19 cellular contexts compared by ENCODE assay signal in the genomic region with DNA sequence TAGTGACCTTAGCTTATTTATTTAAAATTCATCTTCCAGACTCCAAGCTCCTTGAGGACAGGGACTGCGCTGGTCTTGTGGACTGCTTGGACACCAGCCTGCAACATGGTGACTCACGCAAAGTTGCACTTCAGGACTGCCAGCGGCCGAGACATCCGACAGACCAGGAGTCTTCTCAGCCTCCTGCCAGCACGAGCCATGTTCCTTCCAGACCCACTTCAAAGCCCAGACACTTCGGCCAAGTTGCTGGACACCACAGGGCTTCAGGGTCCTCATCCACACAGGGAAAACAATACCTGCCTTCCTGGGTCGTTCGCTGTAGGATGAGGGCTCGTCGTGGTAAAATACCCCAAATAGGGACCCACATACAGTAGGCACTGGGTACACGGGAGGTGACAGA.
DNase-seq lines count a peak whose midpoint lies in the region; ATAC-seq, FAIRE-seq and TF ChIP-seq lines count a peak whose summit lies in the region.
"Had no signal": no experiment of that assay in that cellular context is flagged by ENCODE, and none has a peak within 500 bp of the region (broad histone marks: within the 10 kb centered on the region; RNA-seq: fewer than 3 reads in every experiment).

No MANE protein-coding gene starts in this region.

- no peaks in the 10 kb centered on the region for H3K27me3 Mint-ChIP-seq in CD4-positive, CD25-positive, alpha-beta regulatory T cell
- H3K27me3 Mint-ChIP-seq in CD8-positive, alpha-beta T cell (ENCODE audit: low read depth), result no peaks in the 10 kb centered on the region
- H3K27me3 Mint-ChIP-seq in endodermal cell (ENCODE audit: insufficient read depth), result no peaks in the 10 kb centered on the region
- H3K27me3 Mint-ChIP-seq in HFFc6 (ENCODE audit: insufficient read depth), result peaks cover 4% of the 10 kb centered on the region
- H3K27me3 Mint-ChIP-seq: type B pancreatic cell had no signal

- H3K36me3 Mint-ChIP-seq in CD4-positive, CD25-positive, alpha-beta regulatory T cell, result peaks cover 50% of the 10 kb centered on the region
- peaks cover 71% of the 10 kb centered on the region for H3K36me3 Mint-ChIP-seq in CD8-positive, alpha-beta T cell
- H3K36me3 Mint-ChIP-seq in endodermal cell (ENCODE audit: low read depth) (peaks cover 2% of the 10 kb centered on the region), HFFc6 (ENCODE audit: low read depth) (no peaks in the 10 kb centered on the region; the same call in 1 of the 2 replicates)
- H3K36me3 Mint-ChIP-seq: immature natural killer cell had no signal

- no peaks in the 10 kb centered on the region for H3K9me3 ChIP-seq in CD4-positive, CD25-positive, alpha-beta regulatory T cell (ENCODE audit: control insufficient read depth in 2 of 2, low read length in 2 of 2)
- no peaks in the 10 kb centered on the region for H3K9me3 ChIP-seq in CD8-positive, alpha-beta T cell (ENCODE audit: low read length)
- no peaks in the 10 kb centered on the region for H3K9me3 ChIP-seq in endodermal cell (ENCODE audit: control insufficient read depth, low read length)
- H3K9me3 ChIP-seq in small intestine (ENCODE audit: control insufficient read depth, low read depth), result no peaks in the 10 kb centered on the region
- H3K9me3 ChIP-seq in left ventricle myocardium inferior (replicated peaks), result no peaks in the 10 kb centered on the region
- H3K9me3 ChIP-seq: Caco-2, mucosa of descending colon, neutrophil had no signal

- no peak for ATAC-seq in CD4-positive, CD25-positive, alpha-beta regulatory T cell (ENCODE audit: low read depth in 2 of 2)
- ATAC-seq in CD8-positive, alpha-beta T cell, result no peak
- ATAC-seq: K562, mucosa of descending colon had no signal

- peak overlapping the region; percentile 2 for H3K4me3 ChIP-seq in CD4-positive, CD25-positive, alpha-beta regulatory T cell (ENCODE audit: low read depth, low read length)
- no peak overlapping the region for H3K4me3 ChIP-seq in CD8-positive, alpha-beta T cell (ENCODE audit: low read depth, low read length)
- H3K4me3 ChIP-seq in endodermal cell (ENCODE audit: low read length) (no peak overlapping the region), small intestine (ENCODE audit: low read depth in 1 of 2, low read length in 2 of 2) (no peak overlapping the region), left ventricle myocardium inferior (no peak overlapping the region)
- H3K4me3 ChIP-seq: K562, mucosa of descending colon, smooth muscle cell had no signal

- CTCF ChIA-PET in CD8-positive, alpha-beta T cell (lab: Charles Lee), result no interaction called here

- TF ChIP-seq CTCF in CD8-positive, alpha-beta T cell (IDR thresholded peaks at IDR 0.05), result no peak
- no peak for TF ChIP-seq CTCF in endodermal cell (conservative IDR thresholded peaks at IDR 0.05)
- TF ChIP-seq CTCF in HFFc6 (IDR thresholded peaks at IDR 0.05), result no peak
- no peak for TF ChIP-seq CTCF in left ventricle myocardium inferior (IDR thresholded peaks at IDR 0.05; ENCODE audit: borderline replicate concordance)

- H3K4me1 Mint-ChIP-seq in CD4-positive, CD25-positive, alpha-beta regulatory T cell, result peaks cover 65 to 99% (median 86%) of the 10 kb centered on the region in 4 donors
- H3K4me1 Mint-ChIP-seq in CD8-positive, alpha-beta T cell (ENCODE audit: low read depth), result peaks cover 98% of the 10 kb centered on the region
- peaks cover 17% of the 10 kb centered on the region for H3K4me1 Mint-ChIP-seq in endodermal cell
- H3K4me1 Mint-ChIP-seq in HFFc6 (ENCODE audit: low read depth), result no peaks in the 10 kb centered on the region

- peak overlapping the region in 3 of 4 donors; percentile 76 to 83 (median 78) for H3K4me3 Mint-ChIP-seq in CD4-positive, CD25-positive, alpha-beta regulatory T cell
- peak overlapping the region; percentile 54 for H3K4me3 Mint-ChIP-seq in CD8-positive, alpha-beta T cell
- H3K4me3 Mint-ChIP-seq in endodermal cell (no peak overlapping the region), HFFc6 (no peak overlapping the region)
- H3K4me3 Mint-ChIP-seq: type B pancreatic cell had no signal

- FAIRE-seq in small intestine (lab: Jason Lieb, UNC), result no peak
- FAIRE-seq: H54, K562 had no signal

- H3K27me3 ChIP-seq in CD4-positive, CD25-positive, alpha-beta regulatory T cell (ENCODE audit: control insufficient read depth, insufficient read depth, low read length), result no peaks in the 10 kb centered on the region
- H3K27me3 ChIP-seq in CD8-positive, alpha-beta T cell (ENCODE audit: insufficient read depth, low read length), result no peaks in the 10 kb centered on the region
- H3K27me3 ChIP-seq in endodermal cell (ENCODE audit: control insufficient read depth, insufficient read depth, low read length, poor library complexity, severe bottlenecking) (no peaks in the 10 kb centered on the region), small intestine (ENCODE audit: control insufficient read depth in 2 of 2, insufficient read depth in 2 of 2, low read length in 2 of 2) (no peaks in the 10 kb centered on the region), left ventricle myocardium inferior (ENCODE audit: low read depth) (peaks cover 40% of the 10 kb centered on the region)

- 92 to 98% methylated on average over 10 to 12 of the region's 12 CpGs for WGBS in endodermal cell (ENCODE audit: insufficient coverage in 1 of 2, insufficient read length in 1 of 2), 2 experiments
- 91 to 95% (median 92%) methylated on average over 12 of the region's 12 CpGs for WGBS in small intestine, 3 donors

- H3K27ac ChIP-seq in CD4-positive, CD25-positive, alpha-beta regulatory T cell (ENCODE audit: insufficient read depth, low read length, poor library complexity, severe bottlenecking), result peak overlapping the region; percentile 53
- peak overlapping the region; percentile 43 for H3K27ac ChIP-seq in CD8-positive, alpha-beta T cell (ENCODE audit: low read depth, low read length)
- H3K27ac ChIP-seq in endodermal cell (ENCODE audit: low read depth, low read length), result no peak overlapping the region
- H3K27ac ChIP-seq in small intestine (ENCODE audit: low read depth in 1 of 2, low read length in 1 of 2), result no peak overlapping the region
- no peak overlapping the region for H3K27ac ChIP-seq in left ventricle myocardium inferior (replicated peaks)
- H3K27ac ChIP-seq: neutrophil had no signal

- H3K4me1 ChIP-seq in CD4-positive, CD25-positive, alpha-beta regulatory T cell (ENCODE audit: control insufficient read depth, insufficient read depth, low read length, poor library complexity, severe bottlenecking), result peaks cover 98% of the 10 kb centered on the region
- peaks cover 100% of the 10 kb centered on the region for H3K4me1 ChIP-seq in CD8-positive, alpha-beta T cell (ENCODE audit: insufficient read depth, low read length)
- H3K4me1 ChIP-seq in endodermal cell (ENCODE audit: control insufficient read depth, insufficient read depth, low read length), result no peaks in the 10 kb centered on the region
- peaks cover 0 to 5% of the 10 kb centered on the region in 2 donors for H3K4me1 ChIP-seq in small intestine (ENCODE audit: control insufficient read depth in 2 of 2, insufficient read depth in 1 of 2, low read depth in 1 of 2, low read length in 1 of 2)
- H3K4me1 ChIP-seq in left ventricle myocardium inferior, result no peaks in the 10 kb centered on the region
- H3K4me1 ChIP-seq: Caco-2 had no signal

- H3K9me3 Mint-ChIP-seq in CD4-positive, CD25-positive, alpha-beta regulatory T cell, result no peaks in the 10 kb centered on the region
- H3K9me3 Mint-ChIP-seq in CD8-positive, alpha-beta T cell, result no peaks in the 10 kb centered on the region
- H3K9me3 Mint-ChIP-seq in endodermal cell (no peaks in the 10 kb centered on the region), HFFc6 (peaks cover 26% of the 10 kb centered on the region; the same call in 1 of the 2 replicates)
- H3K9me3 Mint-ChIP-seq: immature natural killer cell, type B pancreatic cell had no signal

- intact Hi-C loops in CD8-positive, alpha-beta T cell (cut with DNase I, micrococcal nuclease), result loop anchor here in 1 of 2 experiments (5.0 to 10.0 kb wide), 4 partner anchors 231 to 1579 kb away; no protein-coding TSS in a partner anchor
- intact Hi-C loops in left ventricle myocardium inferior (cut with micrococcal nuclease), result no loop called here

- H3K36me3 ChIP-seq in CD4-positive, CD25-positive, alpha-beta regulatory T cell (ENCODE audit: control insufficient read depth, insufficient read depth, low read length), result peaks cover 62% of the 10 kb centered on the region
- H3K36me3 ChIP-seq in CD8-positive, alpha-beta T cell (ENCODE audit: insufficient read depth, low read length), result peaks cover 6% of the 10 kb centered on the region
- H3K36me3 ChIP-seq in endodermal cell (ENCODE audit: control insufficient read depth, insufficient read depth, low read length) (no peaks in the 10 kb centered on the region), small intestine (ENCODE audit: control insufficient read depth in 2 of 2, insufficient read depth in 2 of 2, low read length in 2 of 2) (no peaks in the 10 kb centered on the region), left ventricle myocardium inferior (no peaks in the 10 kb centered on the region)
- H3K36me3 ChIP-seq: neutrophil had no signal

- POLR2A ChIA-PET in CD8-positive, alpha-beta T cell (lab: Charles Lee), result interaction anchor here (1.1 to 1.6 kb wide), 2 partner anchors 8 to 82 kb away, joined by 3 to 4 read pairs; no protein-coding TSS in a partner anchor

- DNase-seq in CD4-positive, CD25-positive, alpha-beta regulatory T cell, result no peak
- no peak for DNase-seq in CD8-positive, alpha-beta T cell
- DNase-seq in activated T-cell treated with anti-CD3 and anti-CD28 coated beads, Interleukin-2, amount 50 U/mL, for 48 hours, result peak; percentile 22 to 28
- DNase-seq in endodermal cell, result no peak
- no peak for DNase-seq in small intestine
- DNase-seq in HFFc6, result no peak
- no peak for DNase-seq in left ventricle myocardium inferior
- DNase-seq: Caco-2; cortex of kidney; immature natural killer cell; mucosa of descending colon; NCI-H146; Right ventricle myocardium superior; stimulated activated CD4-positive, alpha-beta T cell treated with anti-CD3 and anti-CD28 coated beads, Interleukin-4, amount 100 ng/mL, for 1 hour had no signal

- peak overlapping the region; percentile 90 to 94 (median 93) for H3K27ac Mint-ChIP-seq in CD4-positive, CD25-positive, alpha-beta regulatory T cell
- H3K27ac Mint-ChIP-seq in CD8-positive, alpha-beta T cell, result peak overlapping the region; percentile 90
- H3K27ac Mint-ChIP-seq in endodermal cell (peak overlapping the region; percentile 24), HFFc6 (no peak overlapping the region)
- H3K27ac Mint-ChIP-seq: type B pancreatic cell had no signal

- H3K9ac ChIP-seq in endodermal cell (ENCODE audit: extremely low read depth, low read length, poor library complexity, severe bottlenecking), result no peak overlapping the region

Comparison
In these comparisons a context has a peak if more than half of its experiments do, and no peak if none do; other contexts are left out.
1. DNase-seq: peak in activated T-cell treated with anti-CD3 and anti-CD28 coated beads, Interleukin-2, amount 50 U/mL, for 48 hours (2 of 2); none in CD4-positive, CD25-positive, alpha-beta regulatory T cell (0 of 3), CD8-positive, alpha-beta T cell (0 of 7), endodermal cell (single experiment), small intestine (single experiment), HFFc6 (single experiment) and left ventricle myocardium inferior (single experiment).
2. H3K27ac ChIP-seq: peak in CD4-positive, CD25-positive, alpha-beta regulatory T cell (single experiment) and CD8-positive, alpha-beta T cell (single experiment); none in endodermal cell (single experiment), small intestine (0 of 2) and left ventricle myocardium inferior (single experiment).
3. H3K4me3 Mint-ChIP-seq: peak in CD4-positive, CD25-positive, alpha-beta regulatory T cell (3 of 4) and CD8-positive, alpha-beta T cell (single experiment); none in endodermal cell (single experiment) and HFFc6 (single experiment).